1 cellular context compared by ENCODE assay signal in the genomic region with DNA sequence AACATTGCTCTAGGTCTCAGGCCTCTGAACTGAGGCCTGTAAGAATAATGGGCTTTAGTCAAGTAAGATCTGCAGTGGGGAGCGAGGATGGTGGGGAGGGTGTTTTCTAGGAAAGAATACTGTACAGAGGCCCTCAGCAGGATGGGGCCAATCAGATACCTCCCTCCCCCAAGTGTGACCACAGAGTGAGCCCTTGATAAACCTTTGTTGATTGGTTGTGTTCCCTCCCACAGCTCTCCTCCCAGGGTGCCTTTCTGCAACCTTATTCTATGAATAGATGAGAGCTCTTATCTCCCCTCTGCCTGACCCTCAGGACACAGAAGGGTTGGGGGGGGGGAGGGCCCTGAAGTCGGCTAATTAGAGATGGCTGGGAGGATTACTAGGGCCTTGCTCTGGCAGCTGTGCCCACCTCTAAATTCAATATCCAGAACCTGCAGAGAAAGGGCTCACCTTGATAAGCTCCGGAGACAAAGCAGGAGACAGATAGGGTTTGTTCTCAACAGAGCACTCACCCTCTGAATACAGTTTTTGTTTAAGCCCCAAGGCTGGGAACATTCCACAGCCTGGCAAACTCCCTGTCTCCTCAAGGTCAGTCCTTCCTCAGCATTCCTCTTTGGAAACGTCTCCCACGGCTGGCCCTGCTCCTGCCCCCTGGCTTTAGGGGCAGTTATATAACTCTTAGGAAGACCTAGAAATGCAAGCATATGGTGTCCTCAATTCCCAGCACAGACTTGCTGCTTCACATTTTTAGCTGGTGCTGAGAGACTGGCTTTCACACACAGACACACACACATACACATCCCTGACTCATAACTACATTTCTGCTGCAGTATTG.
TF ChIP-seq lines count a peak whose summit lies in the region.

No MANE protein-coding gene starts in this region.

TF ChIP-seq in K562, 482 proteins besides CTCF, POLR2A, EP300 and RAD21 (continued from another document and continues in another):
- TF ChIP-seq NFXL1 (CRISPR knock-in tag; IDR thresholded peaks at IDR 0.05) (no peak), CREB3L1 (IDR thresholded peaks at IDR 0.05; ENCODE audit: borderline replicate concordance, low read depth) (no peak), SIN3A (IDR thresholded peaks at IDR 0.05; ENCODE audit: borderline replicate concordance in 2 of 2, control insufficient read depth in 1 of 2, low read depth in 2 of 2, low read length in 2 of 2) (no peak; a peak in 1 of 4 replicates), ZNF589 (CRISPR knock-in tag; IDR thresholded peaks at IDR 0.05; ENCODE audit: low read depth) (no peak), SMARCA5 (IDR thresholded peaks at IDR 0.05) (no peak), RBBP5 (IDR thresholded peaks at IDR 0.05; ENCODE audit: borderline replicate concordance, insufficient read depth, low read length, poor library complexity, severe bottlenecking) (peak; percentile 64), ZNF592 (IDR thresholded peaks at IDR 0.05) (peak; percentile 79), ZNF778 (CRISPR knock-in tag; IDR thresholded peaks at IDR 0.05) (no peak), EWSR1 (IDR thresholded peaks at IDR 0.05; ENCODE audit: borderline replicate concordance, low read depth, partially characterized antibody) (no peak), ZNF830 (CRISPR knock-in tag; IDR thresholded peaks at IDR 0.05) (no peak), CBX1 (IDR thresholded peaks at IDR 0.05; ENCODE audit: low read depth) (no peak), ZBTB7A (IDR thresholded peaks at IDR 0.05; ENCODE audit: borderline replicate concordance, control insufficient read depth, low read depth, low read length) (peak; percentile 87; the same call in 1 of the 2 replicates), DNMT1 (IDR thresholded peaks at IDR 0.05) (no peak), MBD2 (IDR thresholded peaks at IDR 0.05; ENCODE audit: borderline replicate concordance, low read depth) (peak; percentile 68; the same call in 1 of the 2 replicates), ZZZ3 (IDR thresholded peaks at IDR 0.05) (no peak), BDP1 (IDR thresholded peaks at IDR 0.05; ENCODE audit: insufficient read depth, insufficient read length) (no peak), PBX2 (CRISPR knock-in tag; IDR thresholded peaks at IDR 0.05; ENCODE audit: low read depth) (no peak), PBX2 (tag; conservative IDR thresholded peaks at IDR 0.05; ENCODE audit: low read depth) (peak; percentile 64; the same call in 1 of the 2 replicates), STAT6 (CRISPR knock-in tag; IDR thresholded peaks at IDR 0.05) (no peak), TAF7 (tag; IDR thresholded peaks at IDR 0.05) (no peak), ZNF398 (CRISPR knock-in tag; IDR thresholded peaks at IDR 0.05) (no peak), NCOA1 (IDR thresholded peaks at IDR 0.05; ENCODE audit: low read depth) (peak; percentile 80; the same call in 1 of the 2 replicates), MAZ (CRISPR knock-in tag; conservative IDR thresholded peaks at IDR 0.05 in 1 of 2, IDR thresholded peaks at IDR 0.05 in 1 of 2) (peak; percentile 68 to 73), ESRRB (CRISPR knock-in tag; IDR thresholded peaks at IDR 0.05; ENCODE audit: borderline replicate concordance) (no peak), FOXK2 (conservative IDR thresholded peaks at IDR 0.05 in 1 of 2, IDR thresholded peaks at IDR 0.05 in 1 of 2; ENCODE audit: low read depth in 2 of 2) (peak; percentile 87 to 90), FOSL1 (tag; conservative IDR thresholded peaks at IDR 0.05) (no peak; the same call in none of the 2 replicates), ZNF644 (tag; IDR thresholded peaks at IDR 0.05; ENCODE audit: low read depth) (no peak), PHF20 (IDR thresholded peaks at IDR 0.05; ENCODE audit: partially characterized antibody) (no peak), PURB (CRISPR knock-in tag; IDR thresholded peaks at IDR 0.05; ENCODE audit: low read depth) (no peak), HDAC3 (IDR thresholded peaks at IDR 0.05; ENCODE audit: borderline replicate concordance, partially characterized antibody) (peak; percentile 83), BHLHE40 (IDR thresholded peaks at IDR 0.05; ENCODE audit: low read length) (peak; percentile 87), JUNB (CRISPR knock-in tag; conservative IDR thresholded peaks at IDR 0.05) (no peak), ZNF785 (CRISPR knock-in tag; IDR thresholded peaks at IDR 0.05) (no peak), ZNF436 (CRISPR knock-in tag; IDR thresholded peaks at IDR 0.05) (no peak)
- TF ChIP-seq, protein P1, sequence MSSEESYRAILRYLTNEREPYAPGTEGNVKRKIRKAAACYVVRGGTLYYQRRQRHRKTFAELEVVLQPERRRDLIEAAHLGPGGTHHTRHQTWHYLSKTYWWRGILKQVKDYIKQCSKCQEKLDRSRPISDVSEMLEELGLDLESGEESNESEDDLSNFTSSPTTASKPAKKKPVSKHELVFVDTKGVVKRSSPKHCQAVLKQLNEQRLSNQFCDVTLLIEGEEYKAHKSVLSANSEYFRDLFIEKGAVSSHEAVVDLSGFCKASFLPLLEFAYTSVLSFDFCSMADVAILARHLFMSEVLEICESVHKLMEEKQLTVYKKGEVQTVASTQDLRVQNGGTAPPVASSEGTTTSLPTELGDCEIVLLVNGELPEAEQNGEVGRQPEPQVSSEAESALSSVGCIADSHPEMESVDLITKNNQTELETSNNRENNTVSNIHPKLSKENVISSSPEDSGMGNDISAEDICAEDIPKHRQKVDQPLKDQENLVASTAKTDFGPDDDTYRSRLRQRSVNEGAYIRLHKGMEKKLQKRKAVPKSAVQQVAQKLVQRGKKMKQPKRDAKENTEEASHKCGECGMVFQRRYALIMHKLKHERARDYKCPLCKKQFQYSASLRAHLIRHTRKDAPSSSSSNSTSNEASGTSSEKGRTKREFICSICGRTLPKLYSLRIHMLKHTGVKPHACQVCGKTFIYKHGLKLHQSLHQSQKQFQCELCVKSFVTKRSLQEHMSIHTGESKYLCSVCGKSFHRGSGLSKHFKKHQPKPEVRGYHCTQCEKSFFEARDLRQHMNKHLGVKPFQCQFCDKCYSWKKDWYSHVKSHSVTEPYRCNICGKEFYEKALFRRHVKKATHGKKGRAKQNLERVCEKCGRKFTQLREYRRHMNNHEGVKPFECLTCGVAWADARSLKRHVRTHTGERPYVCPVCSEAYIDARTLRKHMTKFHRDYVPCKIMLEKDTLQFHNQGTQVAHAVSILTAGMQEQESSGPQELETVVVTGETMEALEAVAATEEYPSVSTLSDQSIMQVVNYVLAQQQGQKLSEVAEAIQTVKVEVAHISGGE (CRISPR knock-in tag; IDR thresholded peaks at IDR 0.05), result peak in 1 of 3 experiments; percentile 42; a peak in 2 of 6 replicates
- TF ChIP-seq, protein P2, sequence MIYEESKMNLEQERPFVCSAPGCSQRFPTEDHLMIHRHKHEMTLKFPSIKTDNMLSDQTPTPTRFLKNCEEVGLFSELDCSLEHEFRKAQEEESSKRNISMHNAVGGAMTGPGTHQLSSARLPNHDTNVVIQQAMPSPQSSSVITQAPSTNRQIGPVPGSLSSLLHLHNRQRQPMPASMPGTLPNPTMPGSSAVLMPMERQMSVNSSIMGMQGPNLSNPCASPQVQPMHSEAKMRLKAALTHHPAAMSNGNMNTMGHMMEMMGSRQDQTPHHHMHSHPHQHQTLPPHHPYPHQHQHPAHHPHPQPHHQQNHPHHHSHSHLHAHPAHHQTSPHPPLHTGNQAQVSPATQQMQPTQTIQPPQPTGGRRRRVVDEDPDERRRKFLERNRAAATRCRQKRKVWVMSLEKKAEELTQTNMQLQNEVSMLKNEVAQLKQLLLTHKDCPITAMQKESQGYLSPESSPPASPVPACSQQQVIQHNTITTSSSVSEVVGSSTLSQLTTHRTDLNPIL (CRISPR knock-in tag; IDR thresholded peaks at IDR 0.05), result no peak
- TF ChIP-seq, protein P3, sequence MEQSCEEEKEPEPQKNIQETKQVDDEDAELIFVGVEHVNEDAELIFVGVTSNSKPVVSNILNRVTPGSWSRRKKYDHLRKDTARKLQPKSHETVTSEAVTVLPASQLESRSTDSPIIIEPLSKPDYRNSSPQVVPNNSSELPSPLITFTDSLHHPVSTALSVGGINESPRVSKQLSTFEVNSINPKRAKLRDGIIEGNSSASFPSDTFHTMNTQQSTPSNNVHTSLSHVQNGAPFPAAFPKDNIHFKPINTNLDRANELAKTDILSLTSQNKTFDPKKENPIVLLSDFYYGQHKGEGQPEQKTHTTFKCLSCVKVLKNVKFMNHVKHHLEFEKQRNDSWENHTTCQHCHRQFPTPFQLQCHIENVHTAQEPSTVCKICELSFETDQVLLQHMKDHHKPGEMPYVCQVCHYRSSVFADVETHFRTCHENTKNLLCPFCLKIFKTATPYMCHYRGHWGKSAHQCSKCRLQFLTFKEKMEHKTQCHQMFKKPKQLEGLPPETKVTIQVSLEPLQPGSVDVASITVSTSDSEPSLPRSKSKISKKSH (CRISPR knock-in tag; IDR thresholded peaks at IDR 0.05), result no peak
